In the genomic region with DNA sequence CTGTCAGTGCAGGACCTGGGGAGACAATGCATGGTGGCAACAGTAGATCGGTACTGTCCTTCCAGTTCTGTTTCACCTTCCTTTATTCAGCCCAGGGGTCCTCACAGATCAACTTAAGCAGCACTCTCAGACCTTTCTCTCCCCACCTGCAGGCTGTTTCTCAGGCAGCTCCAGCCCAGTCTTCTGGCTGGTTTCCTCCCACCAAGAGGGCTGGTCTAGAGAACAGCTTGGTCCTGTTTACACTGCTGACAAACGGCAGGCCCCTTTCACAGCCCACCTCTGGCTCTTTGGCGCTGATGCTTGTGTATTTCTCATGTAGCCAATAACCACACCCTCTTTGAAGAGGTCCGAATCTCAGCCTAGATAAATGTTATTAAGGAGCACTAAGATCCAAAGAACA, we compare ENCODE assay signal across 11 cellular contexts.
A peak's percentile ranks its signal among the peaks of the same experiment; 100 is the strongest.
DNase-seq lines count a peak whose midpoint lies in the region; ATAC-seq lines count a peak whose summit lies in the region.
"Had no signal": no experiment of that assay in that cellular context is flagged by ENCODE, and none has a peak within 500 bp of the region (broad histone marks: within the 10 kb centered on the region; RNA-seq: fewer than 3 reads in every experiment).

No MANE protein-coding gene starts in this region.

- no peak for DNase-seq in CD4-positive, CD25-positive, alpha-beta regulatory T cell
- DNase-seq in GM03348 (ENCODE audit: low spot score) = peak; percentile 11
- no peak for DNase-seq in activated T-helper 1 cell treated with anti-CD3 and anti-CD28 coated beads, Interleukin-12 subunit alpha, Interleukin-12 subunit beta, Interleukin-2, Interleukin-4 antibody, amounts not matched to agents 30 ng/mL and 10 ng/mL and 1 ng/mL, durations not matched to agents 14 hours and 24 hours and 36 hours (ENCODE audit: low spot score)
- peak; percentile 57 for DNase-seq in left kidney (ENCODE audit: low read depth, low spot score)
- DNase-seq in occipital lobe (lab: John Stamatoyannopoulos, UW) = no peak
- DNase-seq in H4 (ENCODE audit: low spot score) = no peak
- DNase-seq in NK-92 (lab: John Stamatoyannopoulos, UW; ENCODE audit: unreplicated experiment) = no peak
- no peak for DNase-seq in activated CD8-positive, alpha-beta memory T cell treated with anti-CD3 and anti-CD28 coated beads for 24 hours
- DNase-seq: NCI-H1694, posterior cingulate gyrus had no signal

- intact Hi-C loops in activated T-helper 1 cell treated with anti-CD3 and anti-CD28 coated beads, Interleukin-12 subunit alpha, Interleukin-12 subunit beta, Interleukin-2, Interleukin-4 antibody, amounts not matched to agents 30 ng/mL and 10 ng/mL and 1 ng/mL, durations not matched to agents 14 hours and 24 hours and 36 hours (cut with micrococcal nuclease) = no loop called here

- H3K4me1 Mint-ChIP-seq in CD4-positive, CD25-positive, alpha-beta regulatory T cell = peaks cover 23 to 73% (median 44%) of the 10 kb centered on the region in 4 donors
- H3K4me1 Mint-ChIP-seq in activated T-helper 1 cell treated with anti-CD3 and anti-CD28 coated beads, Interleukin-12 subunit alpha, Interleukin-12 subunit beta, Interleukin-2, Interleukin-4 antibody, amounts not matched to agents 30 ng/mL and 10 ng/mL and 1 ng/mL, durations not matched to agents 14 hours and 24 hours and 36 hours (ENCODE audit: low read depth) = peaks cover 21% of the 10 kb centered on the region

- no peak overlapping the region for H3K27ac ChIP-seq in CD4-positive, CD25-positive, alpha-beta regulatory T cell (ENCODE audit: insufficient read depth, low read length, poor library complexity, severe bottlenecking)
- H3K27ac ChIP-seq: SJSA1 had no signal

- peaks cover 4% of the 10 kb centered on the region for H3K36me3 ChIP-seq in CD4-positive, CD25-positive, alpha-beta regulatory T cell (ENCODE audit: control insufficient read depth, insufficient read depth, low read length)
- H3K36me3 ChIP-seq: SJSA1 had no signal

- no peaks in the 10 kb centered on the region for H3K27me3 ChIP-seq in CD4-positive, CD25-positive, alpha-beta regulatory T cell (ENCODE audit: control insufficient read depth, insufficient read depth, low read length)
- H3K27me3 ChIP-seq: SJSA1 had no signal

- H3K36me3 Mint-ChIP-seq in CD4-positive, CD25-positive, alpha-beta regulatory T cell = peaks cover 16% of the 10 kb centered on the region
- H3K36me3 Mint-ChIP-seq in activated T-helper 1 cell treated with anti-CD3 and anti-CD28 coated beads, Interleukin-12 subunit alpha, Interleukin-12 subunit beta, Interleukin-2, Interleukin-4 antibody, amounts not matched to agents 30 ng/mL and 10 ng/mL and 1 ng/mL, durations not matched to agents 14 hours and 24 hours and 36 hours (ENCODE audit: low read depth) = peaks cover 20% of the 10 kb centered on the region

- ATAC-seq in CD4-positive, CD25-positive, alpha-beta regulatory T cell (ENCODE audit: low read depth in 2 of 2) = no peak

- H3K27me3 Mint-ChIP-seq in CD4-positive, CD25-positive, alpha-beta regulatory T cell = no peaks in the 10 kb centered on the region
- H3K27me3 Mint-ChIP-seq in activated T-helper 1 cell treated with anti-CD3 and anti-CD28 coated beads, Interleukin-12 subunit alpha, Interleukin-12 subunit beta, Interleukin-2, Interleukin-4 antibody, amounts not matched to agents 30 ng/mL and 10 ng/mL and 1 ng/mL, durations not matched to agents 14 hours and 24 hours and 36 hours (ENCODE audit: insufficient read depth) = no peaks in the 10 kb centered on the region

- peaks cover 8% of the 10 kb centered on the region for H3K4me1 ChIP-seq in CD4-positive, CD25-positive, alpha-beta regulatory T cell (ENCODE audit: control insufficient read depth, insufficient read depth, low read length, poor library complexity, severe bottlenecking)
- H3K4me1 ChIP-seq: SJSA1 had no signal

- H3K9me3 Mint-ChIP-seq in CD4-positive, CD25-positive, alpha-beta regulatory T cell = no peaks in the 10 kb centered on the region
- peaks cover 9% of the 10 kb centered on the region for H3K9me3 Mint-ChIP-seq in activated T-helper 1 cell treated with anti-CD3 and anti-CD28 coated beads, Interleukin-12 subunit alpha, Interleukin-12 subunit beta, Interleukin-2, Interleukin-4 antibody, amounts not matched to agents 30 ng/mL and 10 ng/mL and 1 ng/mL, durations not matched to agents 14 hours and 24 hours and 36 hours

- peak overlapping the region in 1 of 4 donors; percentile 23 for H3K4me3 Mint-ChIP-seq in CD4-positive, CD25-positive, alpha-beta regulatory T cell
- no peak overlapping the region for H3K4me3 Mint-ChIP-seq in activated T-helper 1 cell treated with anti-CD3 and anti-CD28 coated beads, Interleukin-12 subunit alpha, Interleukin-12 subunit beta, Interleukin-2, Interleukin-4 antibody, amounts not matched to agents 30 ng/mL and 10 ng/mL and 1 ng/mL, durations not matched to agents 14 hours and 24 hours and 36 hours

- H3K9me3 ChIP-seq in CD4-positive, CD25-positive, alpha-beta regulatory T cell (ENCODE audit: control insufficient read depth in 2 of 2, low read length in 2 of 2) = no peaks in the 10 kb centered on the region
- H3K9me3 ChIP-seq: SJSA1 had no signal

- no peak overlapping the region for H3K4me3 ChIP-seq in CD4-positive, CD25-positive, alpha-beta regulatory T cell (ENCODE audit: low read depth, low read length)
- H3K4me3 ChIP-seq: SJSA1 had no signal

- H3K27ac Mint-ChIP-seq in CD4-positive, CD25-positive, alpha-beta regulatory T cell = peak overlapping the region in 2 of 3 donors; percentile 64 to 68
- peak overlapping the region; percentile 30 for H3K27ac Mint-ChIP-seq in activated T-helper 1 cell treated with anti-CD3 and anti-CD28 coated beads, Interleukin-12 subunit alpha, Interleukin-12 subunit beta, Interleukin-2, Interleukin-4 antibody, amounts not matched to agents 30 ng/mL and 10 ng/mL and 1 ng/mL, durations not matched to agents 14 hours and 24 hours and 36 hours

Comparison
In these comparisons a context has a peak if more than half of its experiments do, and no peak if none do; other contexts are left out.
1. DNase-seq: peak in GM03348 (single experiment) and left kidney (single experiment); none in CD4-positive, CD25-positive, alpha-beta regulatory T cell (0 of 3), activated T-helper 1 cell treated with anti-CD3 and anti-CD28 coated beads, Interleukin-12 subunit alpha, Interleukin-12 subunit beta, Interleukin-2, Interleukin-4 antibody, amounts not matched to agents 30 ng/mL and 10 ng/mL and 1 ng/mL, durations not matched to agents 14 hours and 24 hours and 36 hours (single experiment), occipital lobe (single experiment), H4 (single experiment), NK-92 (single experiment) and activated CD8-positive, alpha-beta memory T cell treated with anti-CD3 and anti-CD28 coated beads for 24 hours (single experiment).